Comparison of ENCODE assay signal across 40 cellular contexts in genomic region chr16:47084198-47084597, GRCh38.
"Had no signal": no experiment of that assay in that cellular context is flagged by ENCODE, and none has a peak within 500 bp of the region (broad histone marks: within the 10 kb centered on the region; RNA-seq: fewer than 3 reads in every experiment).

No MANE protein-coding gene starts in this region.

- H3K4me1 ChIP-seq: adrenal gland, ascending aorta, body of pancreas, breast epithelium had no signal

- H3K4me3 Mint-ChIP-seq: activated naive CD4-positive, alpha-beta T cell treated with anti-CD3 and anti-CD28 coated beads for 36 hours; activated naive CD4-positive, alpha-beta T cell treated with anti-CD3 and anti-CD28 coated beads, Interleukin-2, amount 10 ng/mL, durations not matched to agents 7 days and 5 days; activated naive CD4-positive, alpha-beta T cell treated with anti-CD3 and anti-CD28 coated beads, Interleukin-2, amount 50 U/mL, for 24 hours; activated naive CD8-positive, alpha-beta T cell; activated naive CD8-positive, alpha-beta T cell treated with anti-CD3 and anti-CD28 coated beads for 36 hours; activated naive CD8-positive, alpha-beta T cell treated with anti-CD3 and anti-CD28 coated beads, Interleukin-2, amount 10 ng/mL, durations not matched to agents 7 days and 5 days; activated naive CD8-positive, alpha-beta T cell treated with anti-CD3 and anti-CD28 coated beads, Interleukin-2, amount 50 U/mL, for 24 hours; activated T-cell treated with anti-CD3 and anti-CD28 coated beads, Interleukin-2, amount 50 U/mL, for 24 hours; activated T-cell treated with anti-CD3 and anti-CD28 coated beads, Interleukin-2, amount 50 U/mL, for 4 hours; activated T-cell treated with anti-CD3 and anti-CD28 coated beads, Interleukin-2, amount 50 U/mL, for 72 hours; activated T-helper 1 cell treated with anti-CD3 and anti-CD28 coated beads, Interleukin-12 subunit alpha, Interleukin-12 subunit beta, Interleukin-2, Interleukin-4 antibody, amounts not matched to agents 30 ng/mL and 10 ng/mL and 1 ng/mL, durations not matched to agents 14 hours and 24 hours and 36 hours; activated T-helper 17 cell treated with anti-CD3 and anti-CD28 coated beads, Interleukin-2, amount 50 U/mL, for 72 hours; brain; central memory CD8-positive, alpha-beta T cell had no signal

- H3K27me3 Mint-ChIP-seq: activated naive CD4-positive, alpha-beta T cell treated with anti-CD3 and anti-CD28 coated beads, Interleukin-2, amount 10 ng/mL, durations not matched to agents 7 days and 5 days; activated naive CD4-positive, alpha-beta T cell treated with anti-CD3 and anti-CD28 coated beads, Interleukin-2, amount 50 U/mL, for 24 hours; activated naive CD8-positive, alpha-beta T cell; activated naive CD8-positive, alpha-beta T cell treated with anti-CD3 and anti-CD28 coated beads, Interleukin-2, amount 10 ng/mL, durations not matched to agents 7 days and 5 days; activated naive CD8-positive, alpha-beta T cell treated with anti-CD3 and anti-CD28 coated beads, Interleukin-2, amount 50 U/mL, for 24 hours; activated T-cell treated with anti-CD3 and anti-CD28 coated beads, Interleukin-2, amount 50 U/mL, for 24 hours; activated T-helper 17 cell treated with anti-CD3 and anti-CD28 coated beads, Interleukin-2, amount 50 U/mL, for 72 hours; brain; central memory CD8-positive, alpha-beta T cell had no signal

- H3K4me3 ChIP-seq: adrenal gland, ascending aorta, body of pancreas, breast epithelium, cardiac muscle cell had no signal

- H3K27ac Mint-ChIP-seq: activated naive CD4-positive, alpha-beta T cell treated with anti-CD3 and anti-CD28 coated beads for 36 hours; activated naive CD4-positive, alpha-beta T cell treated with anti-CD3 and anti-CD28 coated beads, Interleukin-2, amount 10 ng/mL, durations not matched to agents 7 days and 5 days; activated naive CD4-positive, alpha-beta T cell treated with anti-CD3 and anti-CD28 coated beads, Interleukin-2, amount 50 U/mL, for 24 hours; activated naive CD8-positive, alpha-beta T cell; activated naive CD8-positive, alpha-beta T cell treated with anti-CD3 and anti-CD28 coated beads for 36 hours; activated naive CD8-positive, alpha-beta T cell treated with anti-CD3 and anti-CD28 coated beads, Interleukin-2, amount 10 ng/mL, durations not matched to agents 7 days and 5 days; activated naive CD8-positive, alpha-beta T cell treated with anti-CD3 and anti-CD28 coated beads, Interleukin-2, amount 50 U/mL, for 24 hours; activated T-cell treated with anti-CD3 and anti-CD28 coated beads, Interleukin-2, amount 50 U/mL, for 24 hours; activated T-cell treated with anti-CD3 and anti-CD28 coated beads, Interleukin-2, amount 50 U/mL, for 72 hours; activated T-helper 1 cell treated with anti-CD3 and anti-CD28 coated beads, Interleukin-12 subunit alpha, Interleukin-12 subunit beta, Interleukin-2, Interleukin-4 antibody, amounts not matched to agents 30 ng/mL and 10 ng/mL and 1 ng/mL, durations not matched to agents 14 hours and 24 hours and 36 hours; activated T-helper 17 cell treated with anti-CD3 and anti-CD28 coated beads, Interleukin-2, amount 50 U/mL, for 72 hours; activated T-helper 2 cell treated with anti-CD3 and anti-CD28 coated beads, Interferon-gamma antibody, Interleukin-2, Interleukin-4, amounts not matched to agents 10 μg/mL and 5 μg/mL and 100 μg/mL, durations not matched to agents 14 hours and 24 hours and 36 hours had no signal

- H3K9me3 Mint-ChIP-seq: activated naive CD4-positive, alpha-beta T cell treated with anti-CD3 and anti-CD28 coated beads for 36 hours; activated naive CD4-positive, alpha-beta T cell treated with anti-CD3 and anti-CD28 coated beads, Interleukin-2, amount 10 ng/mL, durations not matched to agents 7 days and 5 days; activated naive CD4-positive, alpha-beta T cell treated with anti-CD3 and anti-CD28 coated beads, Interleukin-2, amount 50 U/mL, for 24 hours; activated naive CD4-positive, alpha-beta T cell treated with anti-CD3 and anti-CD28 coated beads, Interleukin-2, amount 50 U/mL, for 72 hours; activated naive CD8-positive, alpha-beta T cell treated with anti-CD3 and anti-CD28 coated beads for 36 hours; activated naive CD8-positive, alpha-beta T cell treated with anti-CD3 and anti-CD28 coated beads, Interleukin-2, amount 10 ng/mL, durations not matched to agents 7 days and 5 days; activated naive CD8-positive, alpha-beta T cell treated with anti-CD3 and anti-CD28 coated beads, Interleukin-2, amount 50 U/mL, for 24 hours; activated T-cell treated with anti-CD3 and anti-CD28 coated beads, Interleukin-2, amount 50 U/mL, for 24 hours; activated T-cell treated with anti-CD3 and anti-CD28 coated beads, Interleukin-2, amount 50 U/mL, for 4 hours; activated T-cell treated with anti-CD3 and anti-CD28 coated beads, Interleukin-2, amount 50 U/mL, for 72 hours; activated T-helper 1 cell treated with anti-CD3 and anti-CD28 coated beads, Interleukin-12 subunit alpha, Interleukin-12 subunit beta, Interleukin-2, Interleukin-4 antibody, amounts not matched to agents 30 ng/mL and 10 ng/mL and 1 ng/mL, durations not matched to agents 14 hours and 24 hours and 36 hours; activated T-helper 17 cell treated with anti-CD3 and anti-CD28 coated beads, Interleukin-2, amount 50 U/mL, for 72 hours; activated T-helper 2 cell treated with anti-CD3 and anti-CD28 coated beads, Interferon-gamma antibody, Interleukin-2, Interleukin-4, amounts not matched to agents 10 μg/mL and 5 μg/mL and 100 μg/mL, durations not matched to agents 14 hours and 24 hours and 36 hours; brain; central memory CD8-positive, alpha-beta T cell had no signal

- H3K27me3 ChIP-seq: adrenal gland, ascending aorta, body of pancreas, brain microvascular endothelial cell, breast epithelium, cardiac muscle cell had no signal

- DNase-seq: activated effector memory CD4-positive, alpha-beta T cell treated with anti-CD3 and anti-CD28 coated beads, Interleukin-2, amount 50 U/mL, for 16 hours; activated effector memory CD4-positive, alpha-beta T cell treated with Interleukin-2 at 50 U/mL for 16 hours; activated gamma-delta T cell; activated gamma-delta T cell treated with Interleukin-2 at 50 U/mL for 16 hours; activated naive CD4-positive, alpha-beta T cell; activated naive CD4-positive, alpha-beta T cell treated with anti-CD3 and anti-CD28 coated beads for 36 hours; activated naive CD4-positive, alpha-beta T cell treated with anti-CD3 and anti-CD28 coated beads, Interleukin-2, amount 10 ng/mL, durations not matched to agents 7 days and 5 days; activated naive CD4-positive, alpha-beta T cell treated with anti-CD3 and anti-CD28 coated beads, Interleukin-2, amount 50 U/mL, for 16 hours; activated naive CD4-positive, alpha-beta T cell treated with Interleukin-2 at 50 U/mL for 16 hours; activated naive CD8-positive, alpha-beta T cell treated with anti-CD3 and anti-CD28 coated beads for 36 hours; activated naive CD8-positive, alpha-beta T cell treated with anti-CD3 and anti-CD28 coated beads, Interleukin-2, amount 10 ng/mL, durations not matched to agents 7 days and 5 days; activated naive CD8-positive, alpha-beta T cell treated with anti-CD3 and anti-CD28 coated beads, Interleukin-2, amount 50 U/mL, for 24 hours; activated T-cell treated with anti-CD3 and anti-CD28 coated beads, Interleukin-2, amount 50 U/mL, for 1 hour; activated T-cell treated with anti-CD3 and anti-CD28 coated beads, Interleukin-2, amount 50 U/mL, for 24 hours; activated T-cell treated with anti-CD3 and anti-CD28 coated beads, Interleukin-2, amount 50 U/mL, for 4 hours; activated T-cell treated with anti-CD3 and anti-CD28 coated beads, Interleukin-2, amount 50 U/mL, for 48 hours; activated T-cell treated with anti-CD3 and anti-CD28 coated beads, Interleukin-2, amount 50 U/mL, for 72 hours; adrenal gland; amniotic stem cell; amygdala; anterior cingulate cortex; aorta; body of pancreas; brain microvascular endothelial cell; caudate nucleus; central memory CD4-positive, alpha-beta T cell; cerebellar nuclear complex had no signal

- FAIRE-seq: astrocyte, bronchial epithelial cell had no signal

- H3K4me1 Mint-ChIP-seq: activated naive CD4-positive, alpha-beta T cell treated with anti-CD3 and anti-CD28 coated beads, Interleukin-2, amount 10 ng/mL, durations not matched to agents 7 days and 5 days; activated naive CD4-positive, alpha-beta T cell treated with anti-CD3 and anti-CD28 coated beads, Interleukin-2, amount 50 U/mL, for 24 hours; activated naive CD8-positive, alpha-beta T cell treated with anti-CD3 and anti-CD28 coated beads, Interleukin-2, amount 10 ng/mL, durations not matched to agents 7 days and 5 days; activated naive CD8-positive, alpha-beta T cell treated with anti-CD3 and anti-CD28 coated beads, Interleukin-2, amount 50 U/mL, for 24 hours; activated T-helper 17 cell treated with anti-CD3 and anti-CD28 coated beads, Interleukin-2, amount 50 U/mL, for 72 hours; central memory CD8-positive, alpha-beta T cell had no signal

- H3K9me3 ChIP-seq: adrenal gland, ascending aorta, body of pancreas, breast epithelium had no signal

- ATAC-seq: activated naive CD4-positive, alpha-beta T cell treated with anti-CD3 and anti-CD28 coated beads, Interleukin-2, amount 50 U/mL, for 72 hours; activated naive CD8-positive, alpha-beta T cell treated with anti-CD3 and anti-CD28 coated beads, Interleukin-2, amount 50 U/mL, for 24 hours; activated T-cell treated with anti-CD3 and anti-CD28 coated beads, Interleukin-2, amount 50 U/mL, for 4 hours; activated T-cell treated with anti-CD3 and anti-CD28 coated beads, Interleukin-2, amount 50 U/mL, for 72 hours; activated T-helper 17 cell treated with anti-CD3 and anti-CD28 coated beads, Interleukin-2, amount 50 U/mL, for 72 hours; body of pancreas had no signal

- H3K36me3 ChIP-seq: adrenal gland, ascending aorta, breast epithelium, cardiac muscle cell had no signal

- H3K36me3 Mint-ChIP-seq: activated naive CD4-positive, alpha-beta T cell treated with anti-CD3 and anti-CD28 coated beads, Interleukin-2, amount 10 ng/mL, durations not matched to agents 7 days and 5 days; activated naive CD4-positive, alpha-beta T cell treated with anti-CD3 and anti-CD28 coated beads, Interleukin-2, amount 50 U/mL, for 72 hours; activated naive CD8-positive, alpha-beta T cell treated with anti-CD3 and anti-CD28 coated beads for 36 hours; activated naive CD8-positive, alpha-beta T cell treated with anti-CD3 and anti-CD28 coated beads, Interleukin-2, amount 10 ng/mL, durations not matched to agents 7 days and 5 days had no signal

- H3K27ac ChIP-seq: adrenal gland, ascending aorta, body of pancreas, brain microvascular endothelial cell, breast epithelium, cardiac muscle cell had no signal
